In genomic region chr4:86940176-86940575, GRCh38 we compare ENCODE assay signal across 8 cellular contexts. TPM values are rescaled to one million over a fixed set of nuclear protein-coding genes. Genes with fewer than 3 reads are reported as not detected.
DNase-seq lines count a peak whose midpoint lies in the region; ATAC-seq and TF ChIP-seq lines count a peak whose summit lies in the region.

No MANE protein-coding gene starts in this region.

- H3K4me3 Mint-ChIP-seq in HFFc6: no peak overlapping the region
- H3K4me3 Mint-ChIP-seq in nephron progenitor cell: peak overlapping the region; percentile 74

- peak; percentile 6 for ATAC-seq in GM18505 (IDR thresholded peaks at IDR 0.05; ENCODE audit: unreplicated experiment)

- no peaks in the 10 kb centered on the region for H3K36me3 Mint-ChIP-seq in HFFc6 (ENCODE audit: low read depth)
- peaks cover 8% of the 10 kb centered on the region for H3K36me3 Mint-ChIP-seq in nephron progenitor cell (ENCODE audit: low read depth)

- peaks cover 3% of the 10 kb centered on the region; the same call in 1 of the 2 replicates for H3K27me3 Mint-ChIP-seq in HFFc6 (ENCODE audit: insufficient read depth)
- H3K27me3 Mint-ChIP-seq in nephron progenitor cell (ENCODE audit: low read depth, poor library complexity): no peaks in the 10 kb centered on the region

- peak overlapping the region; percentile 43 for H3K27ac Mint-ChIP-seq in HFFc6
- H3K27ac Mint-ChIP-seq in nephron progenitor cell: peak overlapping the region; percentile 75

- TF ChIP-seq POLR2A in GM18505 (IDR thresholded peaks at IDR 0.05; ENCODE audit: borderline replicate concordance, extremely low read depth, insufficient read depth, insufficient read length): no peak

- H3K4me1 Mint-ChIP-seq in HFFc6 (ENCODE audit: low read depth) (peaks cover 67% of the 10 kb centered on the region), nephron progenitor cell (peaks cover 73% of the 10 kb centered on the region)

- peak overlapping the region; percentile 95 for H3K27ac ChIP-seq in VCaP

- DNase-seq in HFFc6: peak; percentile 27
- DNase-seq in nephron progenitor cell: no peak
- no peak for DNase-seq in cerebellum (ENCODE audit: low spot score)
- no peak for DNase-seq in BE2C
- no peak for DNase-seq in RPMI8226
- DNase-seq in NCI-H524 treated with DMSO at 0.1 percent for 48 hours (lab: John Stamatoyannopoulos, UW): no peak

- peaks cover 6% of the 10 kb centered on the region; the same call in 1 of the 2 replicates for H3K4me1 ChIP-seq in BE2C

- H3K36me3 ChIP-seq in BE2C: no peaks in the 10 kb centered on the region

- H3K9me3 ChIP-seq in BE2C: no peaks in the 10 kb centered on the region

- H3K4me3 ChIP-seq in BE2C (ENCODE audit: low read depth, low read length): no peak overlapping the region

- TF ChIP-seq CTCF in HFFc6 (IDR thresholded peaks at IDR 0.05): no peak
- TF ChIP-seq CTCF in VCaP (conservative IDR thresholded peaks at IDR 0.05): no peak
- TF ChIP-seq CTCF in nephron progenitor cell (IDR thresholded peaks at IDR 0.05): no peak
- no peak for TF ChIP-seq CTCF in BE2C (IDR thresholded peaks at IDR 0.05; ENCODE audit: low read depth, low read length)

- H3K27me3 ChIP-seq in BE2C: no peaks in the 10 kb centered on the region

- H3K9me3 Mint-ChIP-seq in HFFc6: no peaks in the 10 kb centered on the region
- no peaks in the 10 kb centered on the region for H3K9me3 Mint-ChIP-seq in nephron progenitor cell

RNA-seq across cellular contexts. Expression of gene AFF1, which starts 5.4 kb away (rescaled TPM):
- total RNA-seq in HFFc6 (2021; fragmentation: NEBNext Ultra II Directional; extraction: Animal tissue kit (Norgen Biotek cat#: 25700)): 10 to 100 TPM; 28.3 to 43.6 (median 32.8) TPM
- 15.5 TPM for total RNA-seq in cerebellum
- polyA plus RNA-seq in BE2C (2012; ENCODE audit: insufficient read depth, insufficient read length, low read depth): 11.4 TPM

RNA-seq across cellular contexts. Expression of gene C4orf36, which starts 48.0 kb away (rescaled TPM):
- 1 to 10 TPM in 5 of 6 experiments, under 1 TPM in 1; 0.66 to 2.5 (median 1.5) TPM for total RNA-seq in HFFc6 (2021; fragmentation: NEBNext Ultra II Directional; extraction: Animal tissue kit (Norgen Biotek cat#: 25700))
- 1.7 TPM for total RNA-seq in cerebellum
- not detected for polyA plus RNA-seq in BE2C (2012; ENCODE audit: insufficient read depth, insufficient read length, low read depth)
